22 cellular contexts compared by ENCODE assay signal in the genomic region with DNA sequence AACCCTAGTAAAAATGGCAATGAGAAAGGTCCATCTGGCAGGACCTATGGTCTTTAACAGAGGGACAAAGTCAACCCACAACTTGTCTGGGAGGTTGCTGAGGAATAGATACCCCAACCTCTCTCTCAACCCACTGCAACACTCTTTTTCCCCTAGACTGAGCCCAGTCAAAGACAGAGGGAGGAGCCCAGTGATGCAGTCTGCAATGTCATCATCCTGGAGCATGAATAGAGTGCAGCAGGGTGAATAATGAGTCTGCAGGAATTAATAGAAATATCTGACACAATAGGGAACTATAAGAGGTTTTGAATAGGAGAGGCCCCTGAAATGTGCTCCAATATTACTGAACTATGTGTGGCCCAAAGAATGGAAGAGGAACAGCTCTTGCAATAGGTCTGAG. TPM values are rescaled to one million over a fixed set of nuclear protein-coding genes. Genes with fewer than 3 reads are reported as not detected.
DNase-seq lines count a peak whose midpoint lies in the region; ATAC-seq and TF ChIP-seq lines count a peak whose summit lies in the region.
"Had no signal": no experiment of that assay in that cellular context is flagged by ENCODE, and none has a peak within 500 bp of the region (broad histone marks: within the 10 kb centered on the region; RNA-seq: fewer than 3 reads in every experiment).

No MANE protein-coding gene starts in this region.

- no peak overlapping the region for H3K4me2 ChIP-seq in mammary epithelial cell (ENCODE audit: insufficient read depth, low read depth, low read length)
- H3K4me2 ChIP-seq in Karpas-422 (ENCODE audit: low read depth, low read length, poor library complexity, severe bottlenecking), result no peak overlapping the region

- H3K79me2 ChIP-seq in mammary epithelial cell (ENCODE audit: insufficient read depth, low read length) (no peaks in the 10 kb centered on the region), Karpas-422 (ENCODE audit: low read length) (peaks cover 80% of the 10 kb centered on the region)

- DNase-seq in mammary epithelial cell, result peak; percentile 16
- no peak for DNase-seq in breast epithelium (ENCODE audit: low spot score in 2 of 2)
- DNase-seq in Karpas-422, result peak; percentile 48
- peak; percentile 4 for DNase-seq in retina
- DNase-seq in T1000 (lab: John Stamatoyannopoulos, UW), result no peak
- DNase-seq in WERI-Rb-1, result no peak
- DNase-seq: activated CD4-positive, alpha-beta T cell treated with anti-CD3 and anti-CD28 coated beads for 48 hours; activated CD8-positive, alpha-beta memory T cell treated with anti-CD3 and anti-CD28 coated beads, Interleukin-2, amount 50 U/mL, for 4 hours; activated gamma-delta T cell; amygdala; DMS79; foreskin fibroblast; H7; NCI-H2029 treated with DMSO at 0.1 percent for 48 hours; NCI-H510A; occipital lobe; sigmoid colon; SJCRH30; stimulated activated naive CD4-positive, alpha-beta T cell treated with Interleukin-2 at 50 U/mL for 16 hours had no signal

- dilution Hi-C loops in mammary epithelial cell (cut with HindIII; ENCODE audit: low sequenced_read_pairs), result loop anchor here (10.0 kb wide), 1 partner anchor 125 kb away; no protein-coding TSS in a partner anchor

- no peak overlapping the region for H3K4me3 Mint-ChIP-seq in dendritic cell treated with granulocyte-macrophage colony-stimulating factor and Interleukin-4, amounts not matched to agents 40 ng/mL and 50 ng/mL, for 4 days
- H3K4me3 Mint-ChIP-seq: type B pancreatic cell had no signal

- H3K27me3 ChIP-seq in mammary epithelial cell (ENCODE audit: insufficient read depth, low read length) (no peaks in the 10 kb centered on the region), breast epithelium (no peaks in the 10 kb centered on the region), Karpas-422 (ENCODE audit: low read length) (no peaks in the 10 kb centered on the region), WERI-Rb-1 (ENCODE audit: insufficient read depth, low read depth, severe bottlenecking) (no peaks in the 10 kb centered on the region)
- H3K27me3 ChIP-seq: sigmoid colon, SJCRH30 had no signal

- H3K9ac ChIP-seq in mammary epithelial cell (ENCODE audit: insufficient read depth, low read length) (no peak overlapping the region), Karpas-422 (ENCODE audit: low read length) (no peak overlapping the region)

- peaks cover 99% of the 10 kb centered on the region for H3K36me3 Mint-ChIP-seq in dendritic cell treated with granulocyte-macrophage colony-stimulating factor and Interleukin-4, amounts not matched to agents 40 ng/mL and 50 ng/mL, for 4 days (ENCODE audit: low read depth)
- H3K36me3 Mint-ChIP-seq: type B pancreatic cell had no signal

- no peak overlapping the region for H3K27ac ChIP-seq in mammary epithelial cell (ENCODE audit: insufficient read depth, low read depth, low read length)
- no peak overlapping the region for H3K27ac ChIP-seq in breast epithelium
- H3K27ac ChIP-seq in Karpas-422 (ENCODE audit: low read length), result no peak overlapping the region
- H3K27ac ChIP-seq in WERI-Rb-1, result no peak overlapping the region
- H3K27ac ChIP-seq: sigmoid colon, SJCRH30 had no signal

- H3K4me1 ChIP-seq in mammary epithelial cell (ENCODE audit: insufficient read depth, low read length), result peaks cover 25% of the 10 kb centered on the region
- no peaks in the 10 kb centered on the region for H3K4me1 ChIP-seq in breast epithelium
- H3K4me1 ChIP-seq in Karpas-422 (ENCODE audit: low read length), result peaks cover 9% of the 10 kb centered on the region
- H3K4me1 ChIP-seq: sigmoid colon, SJCRH30 had no signal

- CTCF ChIA-PET in mammary epithelial cell (lab: Charles Lee; ENCODE audit: low non-redundant PET), result no interaction called here

- H3K9me3 ChIP-seq in mammary epithelial cell (replicated peaks; ENCODE audit: insufficient read depth, low read length) (no peaks in the 10 kb centered on the region), breast epithelium (no peaks in the 10 kb centered on the region), Karpas-422 (ENCODE audit: low read length) (no peaks in the 10 kb centered on the region), WERI-Rb-1 (ENCODE audit: severe bottlenecking) (no peaks in the 10 kb centered on the region)
- H3K9me3 ChIP-seq: sigmoid colon, SJCRH30 had no signal

- no TSS peak for BruUV-seq in mammary epithelial cell (replicated peaks; lab: Mats Ljungman, UMichigan)

- ATAC-seq in GM21786 (IDR thresholded peaks at IDR 0.05; ENCODE audit: unreplicated experiment), result no peak

- in situ Hi-C loops in mammary epithelial cell (cut with MboI; ENCODE audit: low sequenced_read_pairs in 2 of 2), result no loop called here

- no peak for TF ChIP-seq POLR2A in breast epithelium (IDR thresholded peaks at IDR 0.05)

- H3K4me1 Mint-ChIP-seq in dendritic cell treated with granulocyte-macrophage colony-stimulating factor and Interleukin-4, amounts not matched to agents 40 ng/mL and 50 ng/mL, for 4 days (ENCODE audit: low read depth), result peaks cover 45% of the 10 kb centered on the region

- no peaks in the 10 kb centered on the region for H3K36me3 ChIP-seq in mammary epithelial cell (ENCODE audit: insufficient read depth, low read length)
- H3K36me3 ChIP-seq in breast epithelium, result no peaks in the 10 kb centered on the region
- H3K36me3 ChIP-seq in Karpas-422 (ENCODE audit: insufficient read depth, low read length), result no peaks in the 10 kb centered on the region
- no peaks in the 10 kb centered on the region for H3K36me3 ChIP-seq in WERI-Rb-1
- H3K36me3 ChIP-seq: sigmoid colon, SJCRH30 had no signal

- peak overlapping the region; percentile 73 for H3K27ac Mint-ChIP-seq in dendritic cell treated with granulocyte-macrophage colony-stimulating factor and Interleukin-4, amounts not matched to agents 40 ng/mL and 50 ng/mL, for 4 days

- TF ChIP-seq CTCF in mammary epithelial cell (conservative IDR thresholded peaks at IDR 0.05 in 1 of 2, IDR thresholded peaks at IDR 0.05 in 1 of 2; ENCODE audit: extremely low read depth in 1 of 2, insufficient read depth in 1 of 2, low read depth in 1 of 2, low read length in 2 of 2), result no peak
- TF ChIP-seq CTCF in breast epithelium (IDR thresholded peaks at IDR 0.05), result no peak
- no peak for TF ChIP-seq CTCF in WERI-Rb-1 (IDR thresholded peaks at IDR 0.05; ENCODE audit: low read depth, low read length)

- H3K4me3 ChIP-seq in mammary epithelial cell (replicated peaks in 1 of 3; ENCODE audit: insufficient read depth in 1 of 3, low read depth in 2 of 3, low read length in 3 of 3), result no peak overlapping the region
- no peak overlapping the region for H3K4me3 ChIP-seq in breast epithelium
- H3K4me3 ChIP-seq in Karpas-422 (ENCODE audit: low read length), result no peak overlapping the region
- H3K4me3 ChIP-seq in WERI-Rb-1 (ENCODE audit: low read depth, low read length), result no peak overlapping the region
- H3K4me3 ChIP-seq: sigmoid colon, SJCRH30 had no signal

- H3K9me2 ChIP-seq in Karpas-422 (replicated peaks; ENCODE audit: insufficient read depth, low read length), result no peaks in the 10 kb centered on the region

- intact Hi-C loops in mammary epithelial cell (cut with micrococcal nuclease) (no loop called here), breast epithelium (cut with DNase I; ENCODE audit: low total_unique reads) (no loop called here)
- intact Hi-C loops in dendritic cell treated with granulocyte-macrophage colony-stimulating factor and Interleukin-4, amounts not matched to agents 40 ng/mL and 50 ng/mL, for 4 days (cut with micrococcal nuclease), result loop anchor here (5.0 kb wide), 1 partner anchor 47 kb away; no protein-coding TSS in a partner anchor

- no peak overlapping the region for H2AFZ ChIP-seq in mammary epithelial cell (ENCODE audit: low read depth, low read length)
- no peak overlapping the region for H2AFZ ChIP-seq in Karpas-422 (ENCODE audit: low read length)

- no peaks in the 10 kb centered on the region for H3K27me3 Mint-ChIP-seq in dendritic cell treated with granulocyte-macrophage colony-stimulating factor and Interleukin-4, amounts not matched to agents 40 ng/mL and 50 ng/mL, for 4 days
- H3K27me3 Mint-ChIP-seq: type B pancreatic cell had no signal

- no peaks in the 10 kb centered on the region for H3K9me3 Mint-ChIP-seq in dendritic cell treated with granulocyte-macrophage colony-stimulating factor and Interleukin-4, amounts not matched to agents 40 ng/mL and 50 ng/mL, for 4 days
- H3K9me3 Mint-ChIP-seq: type B pancreatic cell had no signal

- H4K20me1 ChIP-seq in mammary epithelial cell (ENCODE audit: insufficient read depth, low read length), result no peaks in the 10 kb centered on the region
- H4K20me1 ChIP-seq in Karpas-422 (ENCODE audit: insufficient read depth, low read depth, low read length), result no peaks in the 10 kb centered on the region

RNA-seq across cellular contexts. Expression of a gene that starts 59.0 kb away (rescaled TPM):
- total RNA-seq in mammary epithelial cell (10 to 100 TPM; 12.1 to 14.5 TPM), breast epithelium (1 to 10 TPM; 1.6 to 8.0 (median 3.3) TPM)
- 7.8 TPM for polyA plus RNA-seq in mammary epithelial cell
- 5.6 TPM for polyA minus RNA-seq in mammary epithelial cell
- total RNA-seq in Karpas-422 (2014; rRNA removed; shearing (Covaris generic); ENCODE audit: low replicate concordance), result not detected in 2 replicates
- total RNA-seq: H7 had no signal

RNA-seq across cellular contexts. Expression of a gene that starts 59.5 kb away (rescaled TPM):
- total RNA-seq in mammary epithelial cell (10 to 100 TPM; 23.0 to 46.3 TPM), breast epithelium (10 to 100 TPM; 42.6 to 74.5 (median 53.1) TPM)
- 13.7 TPM for polyA plus RNA-seq in mammary epithelial cell
- 46.6 TPM for polyA minus RNA-seq in mammary epithelial cell
- total RNA-seq in Karpas-422 (2014; rRNA removed; shearing (Covaris generic); ENCODE audit: low replicate concordance), result 85.4 and 86.8 TPM in 2 replicates

Comparison
In these comparisons a context has a peak if more than half of its experiments do, and no peak if none do; other contexts are left out.
1. DNase-seq: peak in mammary epithelial cell (single experiment), Karpas-422 (single experiment) and retina (single experiment); none in breast epithelium (0 of 2), T1000 (single experiment) and WERI-Rb-1 (single experiment).